Comparison of ENCODE assay signal across 10 cellular contexts in genomic region chr6:105317607-105318533, GRCh38.
DNase-seq lines count a peak whose midpoint lies in the region; ATAC-seq and TF ChIP-seq lines count a peak whose summit lies in the region.
"Had no signal": no experiment of that assay in that cellular context is flagged by ENCODE, and none has a peak within 500 bp of the region (broad histone marks: within the 10 kb centered on the region; RNA-seq: fewer than 3 reads in every experiment).

No MANE protein-coding gene starts in this region.

- no peak for ATAC-seq in HG03520 (IDR thresholded peaks at IDR 0.05; ENCODE audit: unreplicated experiment)

- H3K36me3 Mint-ChIP-seq in mesothelial cell of epicardium: peaks cover 28% of the 10 kb centered on the region

- H3K9me3 Mint-ChIP-seq in mesothelial cell of epicardium: no peaks in the 10 kb centered on the region
- H3K9me3 Mint-ChIP-seq: dendritic cell treated with granulocyte-macrophage colony-stimulating factor and Interleukin-4, amounts not matched to agents 40 ng/mL and 50 ng/mL, for 4 days had no signal

- H2AFZ ChIP-seq in KMS-11 (ENCODE audit: low read depth): no peak overlapping the region

- H3K79me2 ChIP-seq in KMS-11 (ENCODE audit: insufficient read depth, low read depth): no peaks in the 10 kb centered on the region

- no peak overlapping the region for H3K27ac Mint-ChIP-seq in mesothelial cell of epicardium
- H3K27ac Mint-ChIP-seq: dendritic cell treated with granulocyte-macrophage colony-stimulating factor and Interleukin-4, amounts not matched to agents 40 ng/mL and 50 ng/mL, for 4 days had no signal

- peaks cover 17% of the 10 kb centered on the region for H3K4me1 ChIP-seq in KMS-11 (ENCODE audit: low read depth, poor library complexity, severe bottlenecking)

- no peaks in the 10 kb centered on the region for H3K36me3 ChIP-seq in KMS-11 (ENCODE audit: insufficient read depth)

- H3K27ac ChIP-seq in KMS-11 (no peak overlapping the region), coronary artery (no peak overlapping the region)
- H3K27ac ChIP-seq: neutrophil had no signal

- no peaks in the 10 kb centered on the region for H3K27me3 ChIP-seq in KMS-11 (ENCODE audit: insufficient read depth, low read depth)
- H3K27me3 ChIP-seq: neutrophil had no signal

- peak; percentile 42 for TF ChIP-seq CTCF in GM12864 (IDR thresholded peaks at IDR 0.05; ENCODE audit: low read depth, low read length, missing control alignments)
- peak; percentile 40; the same call in 1 of the 2 replicates for TF ChIP-seq CTCF in KMS-11 (conservative IDR thresholded peaks at IDR 0.05; ENCODE audit: low read depth, low read length)
- TF ChIP-seq CTCF in cardiac fibroblast (IDR thresholded peaks at IDR 0.05; ENCODE audit: low read depth, low read length): peak; percentile 25
- TF ChIP-seq CTCF in mesothelial cell of epicardium (IDR thresholded peaks at IDR 0.05; ENCODE audit: unreplicated experiment): peak; percentile 61
- no peak for TF ChIP-seq CTCF in coronary artery (IDR thresholded peaks at IDR 0.05)

- no peaks in the 10 kb centered on the region for H4K20me1 ChIP-seq in KMS-11 (ENCODE audit: insufficient read depth)

- H3K4me3 Mint-ChIP-seq in mesothelial cell of epicardium: no peak overlapping the region
- H3K4me3 Mint-ChIP-seq: dendritic cell treated with granulocyte-macrophage colony-stimulating factor and Interleukin-4, amounts not matched to agents 40 ng/mL and 50 ng/mL, for 4 days had no signal

- no peaks in the 10 kb centered on the region for H3K27me3 Mint-ChIP-seq in mesothelial cell of epicardium (ENCODE audit: low read depth)
- H3K27me3 Mint-ChIP-seq: dendritic cell treated with granulocyte-macrophage colony-stimulating factor and Interleukin-4, amounts not matched to agents 40 ng/mL and 50 ng/mL, for 4 days had no signal

- no peak for DNase-seq in GM12864 (ENCODE audit: low read depth)
- DNase-seq in cardiac fibroblast (ENCODE audit: low read depth in 2 of 2): peak; percentile 10
- DNase-seq in mesothelial cell of epicardium (ENCODE audit: low spot score in 2 of 2, unreplicated experiment in 2 of 2): no peak
- no peak for DNase-seq in NAMALWA (ENCODE audit: low spot score)
- DNase-seq in coronary artery (ENCODE audit: low spot score): no peak
- DNase-seq in SK-N-DZ (ENCODE audit: low spot score): no peak

- peaks cover 31% of the 10 kb centered on the region for H3K4me1 Mint-ChIP-seq in mesothelial cell of epicardium

- no peak overlapping the region for H3K9ac ChIP-seq in KMS-11

- no peak overlapping the region for H3K4me3 ChIP-seq in GM12864 (ENCODE audit: low read depth, low read length)
- H3K4me3 ChIP-seq in KMS-11 (IDR thresholded peaks at IDR 0.05; ENCODE audit: insufficient read depth, low read depth, low read length): no peak overlapping the region
- H3K4me3 ChIP-seq in cardiac fibroblast (replicated peaks in 1 of 2; ENCODE audit: low read depth in 2 of 2, low read length in 2 of 2): no peak overlapping the region
- no peak overlapping the region for H3K4me3 ChIP-seq in coronary artery

- no peak overlapping the region for H3K4me2 ChIP-seq in KMS-11

Comparison
In these comparisons a context has a peak if more than half of its experiments do, and no peak if none do; other contexts are left out.
1. DNase-seq: peak in cardiac fibroblast (2 of 2); none in GM12864 (single experiment), mesothelial cell of epicardium (0 of 2), NAMALWA (single experiment), coronary artery (single experiment) and SK-N-DZ (single experiment).